23 cellular contexts compared by ENCODE assay signal in the genomic region with DNA sequence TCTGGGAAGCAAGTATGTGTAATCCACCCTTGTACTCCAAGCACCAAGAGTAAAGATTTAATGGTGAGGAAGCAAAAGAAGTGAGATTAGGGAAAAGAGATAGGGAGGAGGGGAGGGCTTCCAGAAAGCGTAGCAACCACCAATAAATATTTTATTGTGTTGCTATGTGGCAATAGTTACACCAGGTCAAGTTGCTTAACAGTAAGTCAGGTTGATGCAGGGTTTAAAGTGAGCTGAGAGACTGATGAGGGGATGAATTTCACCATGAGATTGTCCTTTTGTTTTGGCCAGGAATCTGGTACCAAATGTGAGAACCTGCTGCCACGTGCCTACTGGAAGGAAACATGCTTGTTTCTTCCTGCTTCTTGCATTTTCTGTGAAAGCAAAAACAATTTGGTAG.
DNase-seq lines count a peak whose midpoint lies in the region; ATAC-seq, FAIRE-seq and TF ChIP-seq lines count a peak whose summit lies in the region.
"Had no signal": no experiment of that assay in that cellular context is flagged by ENCODE, and none has a peak within 500 bp of the region (broad histone marks: within the 10 kb centered on the region; RNA-seq: fewer than 3 reads in every experiment).

No MANE protein-coding gene starts in this region.

- H3K4me2 ChIP-seq in H1 (ENCODE audit: insufficient read depth in 1 of 2, low read depth in 2 of 2, low read length in 2 of 2) = no peak overlapping the region

- no peak for TF ChIP-seq RAD21 in H1 (IDR thresholded peaks at IDR 0.05 in 1 of 2, conservative IDR thresholded peaks at IDR 0.05 in 1 of 2; ENCODE audit: low read depth in 2 of 2, low read length in 2 of 2)

- no peak overlapping the region for H3K9ac ChIP-seq in H1 (replicated peaks in 1 of 4; ENCODE audit: extremely low read depth in 1 of 4, low read depth in 3 of 4, low read length in 3 of 4)

- H2BK15ac ChIP-seq in H1 (ENCODE audit: low read length) = no peak overlapping the region

- H2AK5ac ChIP-seq in H1 (ENCODE audit: low read depth, low read length) = no peak overlapping the region

- H3K14ac ChIP-seq in H1 (ENCODE audit: insufficient read length) = no peak overlapping the region

- H3K4me3 ChIP-seq in heart left ventricle (no peak overlapping the region), H1 (ENCODE audit: extremely low read depth in 1 of 4, insufficient read depth in 2 of 4, low read depth in 3 of 4, low read length in 4 of 4) (no peak overlapping the region), lower lobe of right lung (no peak overlapping the region), upper lobe of right lung (no peak overlapping the region), psoas muscle (no peak overlapping the region)
- H3K4me3 ChIP-seq: SK-N-MC, uterus had no signal

- no peaks in the 10 kb centered on the region for H3K23me2 ChIP-seq in H1 (ENCODE audit: low read depth, low read length)

- no peak overlapping the region for H3K18ac ChIP-seq in H1 (ENCODE audit: extremely low read depth, low read length)

- WGBS in heart left ventricle, 4 donors = 63 to 68% (median 66%) methylated on average over 2 of the region's 2 CpGs
- WGBS in H1 (ENCODE audit: extremely low coverage in 1 of 2, insufficient coverage in 1 of 2, insufficient read length in 1 of 2, insufficient replicate concordance in 2 of 2, low coverage in 1 of 2, low lambda C conversion rate in 2 of 2, missing lambda C conversion rate in 1 of 2), 2 experiments = 80% methylated on average over 2 of the region's 2 CpGs; no CpG with 5 or more reads in 1 of the 2 experiments
- 35 to 45% (median 41%) methylated on average over 2 of the region's 2 CpGs for WGBS in psoas muscle, 3 donors

- no peak overlapping the region for H2AFZ ChIP-seq in H1 (ENCODE audit: low read length)

- no peak for FAIRE-seq in H1 (lab: Jason Lieb, UNC)

- ATAC-seq in left cardiac atrium (peak; percentile 38 to 85), heart left ventricle (no peak), lower lobe of right lung (peak; percentile 68 to 83), upper lobe of right lung (peak; percentile 43), psoas muscle (no peak)
- ATAC-seq: activated CD8-positive, alpha-beta memory T cell treated with anti-CD3 and anti-CD28 coated beads, Interleukin-2, amount 10 ng/mL, durations not matched to agents 7 days and 5 days; naive thymus-derived CD8-positive, alpha-beta T cell had no signal

- H2BK5ac ChIP-seq in H1 (ENCODE audit: low read depth, low read length) = no peak overlapping the region

- H4K8ac ChIP-seq in H1 (ENCODE audit: extremely low read depth, insufficient read depth, low read length) = no peak overlapping the region

- no peaks in the 10 kb centered on the region for H3K4me1 ChIP-seq in heart left ventricle
- no peaks in the 10 kb centered on the region for H3K4me1 ChIP-seq in H1 (replicated peaks in 1 of 4; ENCODE audit: control insufficient read depth in 3 of 4, insufficient read depth in 4 of 4, low read length in 3 of 4)
- no peaks in the 10 kb centered on the region for H3K4me1 ChIP-seq in lower lobe of right lung
- no peaks in the 10 kb centered on the region for H3K4me1 ChIP-seq in upper lobe of right lung
- no peaks in the 10 kb centered on the region for H3K4me1 ChIP-seq in psoas muscle
- H3K4me1 ChIP-seq: uterus had no signal

- no peaks in the 10 kb centered on the region for H3K79me1 ChIP-seq in H1 (ENCODE audit: low read depth, low read length)

- no peak overlapping the region for H4K91ac ChIP-seq in H1 (replicated peaks; ENCODE audit: insufficient read length, low read length)

- H3K23ac ChIP-seq in H1 (ENCODE audit: insufficient read length) = no peak overlapping the region

- H3K27ac ChIP-seq in heart left ventricle = no peak overlapping the region
- no peak overlapping the region for H3K27ac ChIP-seq in H1 (ENCODE audit: low read depth, low read length)
- peak overlapping the region; percentile 9 for H3K27ac ChIP-seq in lower lobe of right lung
- H3K27ac ChIP-seq in upper lobe of right lung = no peak overlapping the region
- H3K27ac ChIP-seq in psoas muscle = no peak overlapping the region
- H3K27ac ChIP-seq: SK-N-MC, uterus had no signal

- POLR2A ChIA-PET in H1 (lab: Charles Lee; ENCODE audit: partially characterized antibody) = no interaction called here

- TF ChIP-seq POLR2A in heart left ventricle (IDR thresholded peaks at IDR 0.05) (no peak), H1 (IDR thresholded peaks at IDR 0.05; ENCODE audit: control extremely low read depth in 1 of 2, low read depth in 2 of 2, low read length in 2 of 2) (no peak)

- no peak overlapping the region for H2BK120ac ChIP-seq in H1 (replicated peaks; ENCODE audit: low read depth, low read length)

- H2BK12ac ChIP-seq in H1 (ENCODE audit: low read depth, low read length) = no peak overlapping the region

- no peak overlapping the region for H4K5ac ChIP-seq in H1 (ENCODE audit: insufficient read length, low read depth, low read length)

- H4K20me1 ChIP-seq in H1 (replicated peaks in 1 of 2; ENCODE audit: control insufficient read depth in 1 of 2, insufficient read depth in 2 of 2, low read length in 2 of 2) = no peaks in the 10 kb centered on the region

- no peak overlapping the region for H3K56ac ChIP-seq in H1 (replicated peaks; ENCODE audit: insufficient read length, low read depth, low read length)

- no peaks in the 10 kb centered on the region for H3K79me2 ChIP-seq in H1 (ENCODE audit: control insufficient read depth in 1 of 2, insufficient read depth in 2 of 2, low read length in 2 of 2)

- no peak overlapping the region for H3K4ac ChIP-seq in H1 (replicated peaks; ENCODE audit: insufficient read length, low read depth, low read length)

- H3K27me3 ChIP-seq in heart left ventricle (no peaks in the 10 kb centered on the region), H1 (replicated peaks in 1 of 4; ENCODE audit: control insufficient read depth in 3 of 4, extremely low read depth in 1 of 4, insufficient read depth in 3 of 4, low read length in 3 of 4) (no peaks in the 10 kb centered on the region), lower lobe of right lung (ENCODE audit: low read depth) (no peaks in the 10 kb centered on the region), upper lobe of right lung (no peaks in the 10 kb centered on the region), psoas muscle (ENCODE audit: insufficient read depth in 3 of 3, low read length in 2 of 3) (no peaks in the 10 kb centered on the region)
- H3K27me3 ChIP-seq: uterus had no signal

- H3K9me3 ChIP-seq in heart left ventricle (no peaks in the 10 kb centered on the region), H1 (ENCODE audit: insufficient read depth in 2 of 2, low read depth in 1 of 2, low read length in 1 of 2) (no peaks in the 10 kb centered on the region), lower lobe of right lung (no peaks in the 10 kb centered on the region), upper lobe of right lung (no peaks in the 10 kb centered on the region), psoas muscle (no peaks in the 10 kb centered on the region)
- H3K9me3 ChIP-seq: uterus had no signal

- intact Hi-C loops in left cardiac atrium (cut with DNase I) = loop anchor here in 1 of 2 donors (5.0 kb wide), 1 partner anchor 61 kb away; a partner anchor contains a TSS
- intact Hi-C loops in heart left ventricle (cut with DNase I) = no loop called here
- intact Hi-C loops in lower lobe of right lung (cut with DNase I) = no loop called here
- intact Hi-C loops in upper lobe of right lung (cut with DNase I) = no loop called here
- intact Hi-C loops in psoas muscle (cut with DNase I) = no loop called here

- H3K36me3 ChIP-seq in heart left ventricle = peaks cover 0 to 12% (median 0%) of the 10 kb centered on the region in 9 donors
- no peaks in the 10 kb centered on the region for H3K36me3 ChIP-seq in H1 (ENCODE audit: control insufficient read depth in 2 of 4, insufficient read depth in 4 of 4, low read length in 3 of 4)
- no peaks in the 10 kb centered on the region for H3K36me3 ChIP-seq in lower lobe of right lung
- no peaks in the 10 kb centered on the region for H3K36me3 ChIP-seq in upper lobe of right lung
- no peaks in the 10 kb centered on the region for H3K36me3 ChIP-seq in psoas muscle (ENCODE audit: insufficient read depth in 1 of 2, low read depth in 1 of 2)
- H3K36me3 ChIP-seq: uterus had no signal

- no peak for TF ChIP-seq CTCF in heart left ventricle (IDR thresholded peaks at IDR 0.05)
- TF ChIP-seq CTCF in H1 (IDR thresholded peaks at IDR 0.05; ENCODE audit: control extremely low read depth in 1 of 3, insufficient read depth in 1 of 3, low read depth in 1 of 3, low read length in 3 of 3) = no peak
- TF ChIP-seq CTCF in lower lobe of right lung (IDR thresholded peaks at IDR 0.05) = no peak
- TF ChIP-seq CTCF in upper lobe of right lung (IDR thresholded peaks at IDR 0.05) = no peak
- no peak for TF ChIP-seq CTCF in psoas muscle (IDR thresholded peaks at IDR 0.05)

- TF ChIP-seq EP300 in H1 (IDR thresholded peaks at IDR 0.05; ENCODE audit: borderline replicate concordance in 1 of 2, low read depth in 2 of 2, low read length in 2 of 2) = no peak

- no peak overlapping the region for H2BK20ac ChIP-seq in H1 (ENCODE audit: low read length)

- CTCF ChIA-PET in H1 (lab: Charles Lee; ENCODE audit: partially characterized antibody) = interaction anchor here (0.7 kb wide), 1 partner anchor 70 kb away, joined by 3 read pairs; no protein-coding TSS in a partner anchor

- DNase-seq in left cardiac atrium (no peak), heart left ventricle (no peak), H1 (ENCODE audit: low read depth in 1 of 2, low spot score in 2 of 2) (no peak), lower lobe of right lung (no peak), upper lobe of right lung (no peak), NCI-H1105 treated with DMSO at 0.1 percent for 48 hours (lab: John Stamatoyannopoulos, UW) (no peak), psoas muscle (no peak)
- no peak for DNase-seq in activated CD4-positive, alpha-beta T cell treated with anti-CD3 and anti-CD28 coated beads, Interleukin-2, amount 50 U/mL, for 1 hour
- DNase-seq: activated CD4-positive, CD25-positive, alpha-beta regulatory T cell treated with anti-CD3 and anti-CD28 coated beads, Interleukin-2, amount 50 U/mL, for 72 hours; activated CD8-positive, alpha-beta memory T cell treated with anti-CD3 and anti-CD28 coated beads, Interleukin-2, amount 10 ng/mL, durations not matched to agents 7 days and 5 days; activated effector memory CD4-positive, alpha-beta T cell treated with Interleukin-2 at 50 U/mL for 16 hours; amygdala; CD4-positive, alpha-beta memory T cell; DND-41; foreskin melanocyte; HFFc6; naive thymus-derived CD8-positive, alpha-beta T cell; NCI-H2081; NCI-H526 treated with DMSO at 0.1 percent for 48 hours; posterior cingulate gyrus; T-helper 9 cell; uterus had no signal

TF ChIP-seq in H1, 55 proteins besides CTCF, POLR2A, EP300 and RAD21:
- no peak for TF ChIP-seq TBP (IDR thresholded peaks at IDR 0.05; ENCODE audit: low read depth, low read length)
- peak; percentile 19; the same call in 1 of the 2 replicates for TF ChIP-seq CEBPB (IDR thresholded peaks at IDR 0.05; ENCODE audit: low read depth, low read length)

Comparison
In these comparisons a context has a peak if more than half of its experiments do, and no peak if none do; other contexts are left out.
1. ATAC-seq: peak in left cardiac atrium (2 of 2), lower lobe of right lung (2 of 2) and upper lobe of right lung (single experiment); none in heart left ventricle (0 of 4) and psoas muscle (0 of 4).